Comparison of ENCODE assay signal across 13 cellular contexts in the genomic region with DNA sequence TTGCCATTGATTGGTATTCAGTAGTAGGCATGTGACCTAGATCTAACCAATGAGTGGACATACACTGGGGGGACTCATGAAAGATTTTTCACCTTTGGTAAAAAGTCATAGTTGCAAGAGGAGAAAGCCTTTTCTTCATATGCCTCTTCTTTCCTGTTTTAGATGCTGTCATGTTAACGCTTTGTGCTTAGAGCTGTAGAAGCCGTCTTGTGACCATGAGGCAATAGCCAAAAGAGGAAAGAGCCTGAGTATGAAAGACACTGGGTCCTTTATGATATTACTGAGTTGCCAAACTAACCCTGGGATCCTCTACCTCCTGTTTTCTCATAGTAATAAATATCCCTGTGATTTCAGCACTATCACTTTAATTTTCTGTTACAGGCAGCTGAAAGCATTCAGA.
"Had no signal": no experiment of that assay in that cellular context is flagged by ENCODE, and none has a peak within 500 bp of the region (broad histone marks: within the 10 kb centered on the region; RNA-seq: fewer than 3 reads in every experiment).

No MANE protein-coding gene starts in this region.

- H3K27me3 ChIP-seq: ascending aorta, gastroesophageal sphincter, heart left ventricle, transverse colon, vagina had no signal

- H3K4me1 ChIP-seq: ascending aorta, gastroesophageal sphincter, transverse colon, vagina had no signal

- H3K4me3 ChIP-seq: ascending aorta, coronary artery, gastroesophageal sphincter, heart left ventricle, transverse colon, vagina had no signal

- H3K27ac ChIP-seq: ascending aorta, coronary artery, gastroesophageal sphincter, transverse colon, vagina had no signal

- DNase-seq: activated CD4-positive, alpha-beta T cell treated with anti-CD3 and anti-CD28 coated beads, Interleukin-2, amount 50 U/mL, for 4 hours; activated gamma-delta T cell; heart left ventricle; kidney; retina; stimulated activated CD8-positive, alpha-beta memory T cell treated with anti-CD3 and anti-CD28 coated beads, Interleukin-4, amount 100 ng/mL, for 48 hours; stimulated activated naive CD8-positive, alpha-beta T cell treated with anti-CD3 and anti-CD28 coated beads, Interleukin-15, Interleukin-2, amounts not matched to agents 100 U/mL and 50 U/mL, for 24 hours; transverse colon had no signal

- H3K9me3 ChIP-seq: ascending aorta, transverse colon, vagina had no signal

- H3K36me3 ChIP-seq: ascending aorta, gastroesophageal sphincter, heart left ventricle, transverse colon, vagina had no signal

- ATAC-seq: gastroesophageal sphincter; left lobe of liver; stimulated activated naive CD8-positive, alpha-beta T cell treated with anti-CD3 and anti-CD28 coated beads, Interleukin-15, Interleukin-2, amounts not matched to agents 100 U/mL and 50 U/mL, for 24 hours had no signal
